ENCODE assay signal across 1 cellular context in genomic region chr16:30186444-30186781, GRCh38.
TF ChIP-seq lines count a peak whose summit lies in the region.

No MANE protein-coding gene starts in this region.

TF ChIP-seq in GM23338, 12 proteins besides CTCF, POLR2A, EP300 and RAD21:
- TF ChIP-seq ETS1 (IDR thresholded peaks at IDR 0.05): no peak
- TF ChIP-seq ZNF331 (CRISPR knock-in tag; IDR thresholded peaks at IDR 0.05; ENCODE audit: low read depth): no peak
- TF ChIP-seq EZH2 (IDR thresholded peaks at IDR 0.05; ENCODE audit: low read depth, unreplicated experiment): no peak
- no peak for TF ChIP-seq STAT1 (IDR thresholded peaks at IDR 0.05; ENCODE audit: unreplicated experiment)
- no peak for TF ChIP-seq NANOG (IDR thresholded peaks at IDR 0.05; ENCODE audit: borderline replicate concordance)
- TF ChIP-seq CREB1 (CRISPR knock-in tag; IDR thresholded peaks at IDR 0.05; ENCODE audit: low read depth): no peak
